Comparison of ENCODE assay signal across 10 cellular contexts in genomic region chr4:15479913-15480185, GRCh38. TPM values are rescaled to one million over a fixed set of nuclear protein-coding genes. Genes with fewer than 3 reads are reported as not detected.
DNase-seq lines count a peak whose midpoint lies in the region; ATAC-seq and TF ChIP-seq lines count a peak whose summit lies in the region.
"Had no signal": no experiment of that assay in that cellular context is flagged by ENCODE, and none has a peak within 500 bp of the region (broad histone marks: within the 10 kb centered on the region; RNA-seq: fewer than 3 reads in every experiment).

No MANE protein-coding gene starts in this region.

- H3K9me3 ChIP-seq in heart right ventricle (peaks cover 0 to 2% (median 0%) of the 10 kb centered on the region in 11 donors), prostate gland (no peaks in the 10 kb centered on the region)

- H3K4me1 ChIP-seq in heart right ventricle (peaks cover 0 to 28% (median 0%) of the 10 kb centered on the region in 9 donors), prostate gland (replicated peaks) (no peaks in the 10 kb centered on the region)

- no peak for TF ChIP-seq POLR2A in prostate gland (IDR thresholded peaks at IDR 0.05)

- ATAC-seq in heart right ventricle (peak in 5 of 8 donors; percentile 15 to 57 (median 28)), HG03378 (IDR thresholded peaks at IDR 0.05; ENCODE audit: unreplicated experiment) (no peak)
- ATAC-seq: naive thymus-derived CD4-positive, alpha-beta T cell had no signal

- H3K36me3 ChIP-seq in heart right ventricle = peaks cover 0 to 62% (median 0%) of the 10 kb centered on the region in 9 donors
- H3K36me3 ChIP-seq in prostate gland = no peaks in the 10 kb centered on the region

- 59 to 60% methylated on average over 3 of the region's 3 CpGs for WGBS in heart right ventricle, 2 donors
- 3% methylated on average over 3 of the region's 3 CpGs for WGBS in prostate gland

- peak overlapping the region; percentile 92 for H3K27ac ChIP-seq in angular gyrus (ENCODE audit: low read depth, low read length)
- peak overlapping the region in 9 of 10 donors; percentile 57 to 78 (median 68) for H3K27ac ChIP-seq in heart right ventricle
- peak overlapping the region; percentile 65 to 69 for H3K27ac ChIP-seq in prostate gland

- H3K27me3 ChIP-seq in heart right ventricle (no peaks in the 10 kb centered on the region), prostate gland (replicated peaks; ENCODE audit: insufficient read depth) (no peaks in the 10 kb centered on the region)

- peak overlapping the region in 8 of 10 donors; percentile 20 to 51 (median 42) for H3K4me3 ChIP-seq in heart right ventricle
- H3K4me3 ChIP-seq in prostate gland = peak overlapping the region; percentile 26 to 37

- DNase-seq in EH (ENCODE audit: low read depth) (peak; percentile 78), heart right ventricle (no peak), prostate gland (ENCODE audit: low spot score) (peak; percentile 7), SKM-1 (lab: John Stamatoyannopoulos, UW; ENCODE audit: unreplicated experiment) (no peak), NCI-H69 (lab: John Stamatoyannopoulos, UW) (no peak)
- DNase-seq in activated naive CD4-positive, alpha-beta T cell treated with anti-CD3 and anti-CD28 coated beads, Interleukin-2, amount 50 U/mL, for 16 hours = no peak
- DNase-seq: amniotic stem cell; naive thymus-derived CD4-positive, alpha-beta T cell had no signal

- intact Hi-C loops in heart right ventricle (cut with DNase I) (loop anchor here in 9 of 10 donors (5.0 to 10.0 kb wide), 8 partner anchors 165 to 515 kb away; partner anchors contain the start of gene FBXL5 (in 4 of the 9)), prostate gland (cut with DNase I) (loop anchor here (1.0 to 5.0 kb wide), 3 partner anchors 170 to 477 kb away; no protein-coding TSS in a partner anchor)

- TF ChIP-seq CTCF in heart right ventricle (IDR thresholded peaks at IDR 0.05) (no peak), prostate gland (IDR thresholded peaks at IDR 0.05) (no peak)

RNA-seq across cellular contexts. Expression of gene CC2D2A, which starts 10.2 kb away (rescaled TPM):
- total RNA-seq in heart right ventricle (10 to 100 TPM in 3 of 10 donors, 1 to 10 TPM in 7; 4.0 to 10.8 (median 8.3) TPM), prostate gland (10 to 100 TPM; 13.5 to 38.1 TPM)
- 1 to 10 TPM; 3.2 to 5.0 TPM for polyA plus RNA-seq in heart right ventricle
- polyA plus RNA-seq: naive thymus-derived CD4-positive, alpha-beta T cell had no signal

RNA-seq across cellular contexts. Expression of gene C1QTNF7, which starts 52.0 kb away (rescaled TPM):
- total RNA-seq in heart right ventricle = 1 to 10 TPM in 8 of 10 donors, under 1 TPM in 2; 0.30 to 2.7 (median 1.5) TPM
- polyA plus RNA-seq in heart right ventricle = 1 to 10 TPM in 1 of 2 donors, under 1 TPM in 1; 0.38 to 2.3 TPM
- 1 to 10 TPM; 4.6 to 6.0 TPM for total RNA-seq in prostate gland
- polyA plus RNA-seq: naive thymus-derived CD4-positive, alpha-beta T cell had no signal

Comparison
In these comparisons a context has a peak if more than half of its experiments do, and no peak if none do; other contexts are left out.
1. DNase-seq: peak in EH (single experiment) and prostate gland (single experiment); none in heart right ventricle (0 of 2), activated naive CD4-positive, alpha-beta T cell treated with anti-CD3 and anti-CD28 coated beads, Interleukin-2, amount 50 U/mL, for 16 hours (single experiment), SKM-1 (single experiment) and NCI-H69 (single experiment).
2. Peak in every context shown above with its lines, with median percentiles within 50 percentile points of each other: H3K27ac ChIP-seq.